In the genomic region with DNA sequence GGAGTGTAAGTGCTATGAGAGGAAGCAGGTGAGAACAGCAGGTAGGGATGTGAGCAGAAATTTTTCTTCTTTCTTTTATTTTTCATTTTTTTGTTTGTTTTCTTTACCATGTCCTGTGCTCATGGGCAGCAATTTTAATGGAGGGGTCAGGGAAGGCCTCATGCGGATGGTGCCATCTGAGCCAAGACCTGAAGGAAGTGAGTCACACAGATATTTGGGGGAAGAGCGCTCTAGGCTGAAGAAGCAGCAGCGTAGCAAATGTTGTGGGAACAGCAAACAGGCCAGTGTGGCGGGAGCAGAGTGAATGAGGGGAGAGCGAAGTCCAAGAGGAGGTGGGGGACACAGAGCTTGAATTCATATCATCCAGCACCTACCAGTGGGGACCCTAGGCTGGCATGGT, we compare ENCODE assay signal across 19 cellular contexts. TPM values are rescaled to one million over a fixed set of nuclear protein-coding genes. Genes with fewer than 3 reads are reported as not detected.
DNase-seq lines count a peak whose midpoint lies in the region; ATAC-seq and TF ChIP-seq lines count a peak whose summit lies in the region.
"Had no signal": no experiment of that assay in that cellular context is flagged by ENCODE, and none has a peak within 500 bp of the region (broad histone marks: within the 10 kb centered on the region; RNA-seq: fewer than 3 reads in every experiment).

No MANE protein-coding gene starts in this region.

- H3K4me3 ChIP-seq in AG10803 (ENCODE audit: low read length) = no peak overlapping the region
- no peak overlapping the region for H3K4me3 ChIP-seq in astrocyte of the cerebellum (ENCODE audit: low read depth, low read length)

- H3K9me3 Mint-ChIP-seq in activated naive CD8-positive, alpha-beta T cell treated with anti-CD3 and anti-CD28 coated beads for 36 hours = no peaks in the 10 kb centered on the region
- H3K9me3 Mint-ChIP-seq: immature natural killer cell had no signal

- ATAC-seq in left cardiac atrium (no peak), HG02763 (IDR thresholded peaks at IDR 0.05; ENCODE audit: unreplicated experiment) (no peak)
- ATAC-seq: esophagus mucosa had no signal

- H3K4me1 Mint-ChIP-seq in activated naive CD8-positive, alpha-beta T cell treated with anti-CD3 and anti-CD28 coated beads for 36 hours = no peaks in the 10 kb centered on the region
- H3K4me1 Mint-ChIP-seq: immature natural killer cell had no signal

- TF ChIP-seq CTCF in AG10803 (conservative IDR thresholded peaks at IDR 0.05; ENCODE audit: low read length) = no peak
- TF ChIP-seq CTCF in astrocyte of the cerebellum (IDR thresholded peaks at IDR 0.05; ENCODE audit: low read depth, low read length, missing control alignments) = no peak

- no peak overlapping the region for H3K4me3 Mint-ChIP-seq in activated naive CD8-positive, alpha-beta T cell treated with anti-CD3 and anti-CD28 coated beads for 36 hours
- H3K4me3 Mint-ChIP-seq: immature natural killer cell had no signal

- intact Hi-C loops in left cardiac atrium (cut with DNase I) = no loop called here

- peak; percentile 45 for DNase-seq in AG10803 (ENCODE audit: low read depth)
- DNase-seq in M059J (ENCODE audit: low read depth) = peak; percentile 89
- peak; percentile 26 for DNase-seq in astrocyte of the cerebellum (ENCODE audit: low read depth)
- DNase-seq in lung microvascular endothelial cell (ENCODE audit: low read depth in 2 of 2) = peak; percentile 42 to 60
- DNase-seq in left cardiac atrium = no peak
- no peak for DNase-seq in activated naive CD8-positive, alpha-beta T cell treated with anti-CD3 and anti-CD28 coated beads for 36 hours
- DNase-seq in activated CD4-positive, CD25-positive, alpha-beta regulatory T cell (lab: John Stamatoyannopoulos, UW) = no peak
- DNase-seq: activated naive CD4-positive, alpha-beta T cell; C1 segment of cervical spinal cord; GOT3; immature natural killer cell; NCI-H1048; NCI-H345; RPMI8226; stimulated activated CD4-positive, alpha-beta T cell treated with anti-CD3 and anti-CD28 coated beads, Interleukin-4, amount 100 ng/mL, for 24 hours; stimulated activated naive CD4-positive, alpha-beta T cell had no signal

- no peaks in the 10 kb centered on the region for H3K27me3 Mint-ChIP-seq in activated naive CD8-positive, alpha-beta T cell treated with anti-CD3 and anti-CD28 coated beads for 36 hours

- in situ Hi-C loops in astrocyte of the cerebellum (cut with HindIII; ENCODE audit: low sequenced_read_pairs) = loop anchor here (5.0 kb wide), 1 partner anchor 64 kb away; no protein-coding TSS in a partner anchor

- no peak overlapping the region for H3K27ac Mint-ChIP-seq in activated naive CD8-positive, alpha-beta T cell treated with anti-CD3 and anti-CD28 coated beads for 36 hours

- H3K36me3 Mint-ChIP-seq in activated naive CD8-positive, alpha-beta T cell treated with anti-CD3 and anti-CD28 coated beads for 36 hours = no peaks in the 10 kb centered on the region
- H3K36me3 Mint-ChIP-seq: immature natural killer cell had no signal

RNA-seq across cellular contexts. Expression of gene SPDEF, which starts 12.7 kb away (rescaled TPM):
- total RNA-seq in M059J (2014; rRNA removed; shearing (Covaris generic)) = not detected in 2 replicates
- total RNA-seq in lung microvascular endothelial cell (not detected in 2 replicates), left cardiac atrium (under 1 TPM in 1 of 2 donors, not detected in 1; 0.16 TPM)
- not detected for total RNA-seq in activated naive CD8-positive, alpha-beta T cell treated with anti-CD3 and anti-CD28 coated beads for 36 hours
- total RNA-seq: T-helper 2 cell treated with Interferon-gamma antibody and Interleukin-4, amounts not matched to agents 100 ng/mL and 5 ng/mL, for 36 hours had no signal

Comparison
In these comparisons a context has a peak if more than half of its experiments do, and no peak if none do; other contexts are left out.
1. DNase-seq: peak in AG10803 (single experiment), M059J (single experiment), astrocyte of the cerebellum (single experiment) and lung microvascular endothelial cell (2 of 2); none in left cardiac atrium (single experiment), activated naive CD8-positive, alpha-beta T cell treated with anti-CD3 and anti-CD28 coated beads for 36 hours (single experiment) and activated CD4-positive, CD25-positive, alpha-beta regulatory T cell (0 of 4).